20 cellular contexts compared by ENCODE assay signal in the genomic region with DNA sequence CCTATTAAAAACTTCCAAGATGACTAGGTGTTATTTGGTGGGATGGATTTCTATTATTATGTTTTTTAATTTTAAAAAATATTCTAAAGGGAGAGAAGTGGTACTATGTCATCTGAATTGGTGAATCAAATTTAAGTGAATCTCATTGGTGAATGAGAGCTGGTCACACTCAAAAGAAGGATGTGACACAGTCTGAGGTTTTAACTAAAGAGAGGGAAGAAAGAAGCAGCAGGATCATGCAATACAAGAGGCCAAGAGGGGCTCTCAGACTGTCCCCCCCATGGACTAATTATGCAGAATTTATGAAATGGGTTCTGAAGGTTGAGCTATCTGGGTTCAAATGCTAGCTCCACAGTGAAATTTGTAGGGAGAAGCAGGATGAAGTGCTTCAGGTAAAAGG. TPM values are rescaled to one million over a fixed set of nuclear protein-coding genes. Genes with fewer than 3 reads are reported as not detected.
A peak's percentile ranks its signal among the peaks of the same experiment; 100 is the strongest.
DNase-seq lines count a peak whose midpoint lies in the region; ATAC-seq and TF ChIP-seq lines count a peak whose summit lies in the region.
"Had no signal": no experiment of that assay in that cellular context is flagged by ENCODE, and none has a peak within 500 bp of the region (broad histone marks: within the 10 kb centered on the region; RNA-seq: fewer than 3 reads in every experiment).

No MANE protein-coding gene starts in this region.

- no peak for TF ChIP-seq POLR2A in gastrocnemius medialis (IDR thresholded peaks at IDR 0.05)

- peaks cover 22% of the 10 kb centered on the region for H3K4me1 Mint-ChIP-seq in type B pancreatic cell (ENCODE audit: unreplicated experiment)

- peaks cover under 1% of the 10 kb centered on the region for H3K9me3 Mint-ChIP-seq in type B pancreatic cell
- H3K9me3 Mint-ChIP-seq: activated CD4-positive, alpha-beta memory T cell treated with anti-CD3 and anti-CD28 coated beads for 36 hours; activated naive CD8-positive, alpha-beta T cell treated with anti-CD3 and anti-CD28 coated beads, Interleukin-2, amount 50 U/mL, for 24 hours; CD4-positive, alpha-beta T cell had no signal

- peaks cover 18% of the 10 kb centered on the region for H3K79me2 ChIP-seq in OCI-LY1 (ENCODE audit: insufficient read depth, low read length)

- peak overlapping the region; percentile 0; the same call in 1 of the 2 replicates for H3K9ac ChIP-seq in OCI-LY1 (ENCODE audit: low read length)

- no peaks in the 10 kb centered on the region for H4K20me1 ChIP-seq in OCI-LY1 (ENCODE audit: insufficient read depth, low read length)

- H3K4me3 ChIP-seq in OCI-LY1 (ENCODE audit: low read depth, low read length, poor library complexity, severe bottlenecking) (no peak overlapping the region), gastrocnemius medialis (no peak overlapping the region)
- H3K4me3 ChIP-seq: HAP-1, SK-N-MC had no signal

- no peak overlapping the region for H3K4me3 Mint-ChIP-seq in type B pancreatic cell
- H3K4me3 Mint-ChIP-seq: activated CD4-positive, alpha-beta memory T cell treated with anti-CD3 and anti-CD28 coated beads for 36 hours; activated naive CD8-positive, alpha-beta T cell treated with anti-CD3 and anti-CD28 coated beads, Interleukin-2, amount 50 U/mL, for 24 hours; activated T-cell treated with anti-CD3 and anti-CD28 coated beads, Interleukin-2, amount 50 U/mL, for 72 hours; CD4-positive, alpha-beta T cell had no signal

- peak overlapping the region; percentile 44 for H3K4me2 ChIP-seq in OCI-LY1 (ENCODE audit: low read length)

- H3K9me3 ChIP-seq in OCI-LY1 (ENCODE audit: low read length) (no peaks in the 10 kb centered on the region), gastrocnemius medialis (no peaks in the 10 kb centered on the region)
- H3K9me3 ChIP-seq: HAP-1 had no signal

- H3K9me2 ChIP-seq in OCI-LY1 (ENCODE audit: low read depth, low read length): no peaks in the 10 kb centered on the region

- H3F3A ChIP-seq in OCI-LY1 (ENCODE audit: insufficient read depth, low read length): peaks cover 15% of the 10 kb centered on the region; the same call in 1 of the 2 replicates

- H3K27me3 ChIP-seq in OCI-LY1 (ENCODE audit: insufficient read depth, low read length): no peaks in the 10 kb centered on the region
- H3K27me3 ChIP-seq in gastrocnemius medialis: no peaks in the 10 kb centered on the region

- H3K4me1 ChIP-seq in OCI-LY1 (ENCODE audit: insufficient read depth, low read length, severe bottlenecking) (peaks cover 51% of the 10 kb centered on the region), gastrocnemius medialis (no peaks in the 10 kb centered on the region)
- H3K4me1 ChIP-seq: HAP-1 had no signal

- TF ChIP-seq CTCF in OCI-LY1 (IDR thresholded peaks at IDR 0.05; ENCODE audit: low read length) (no peak), type B pancreatic cell (conservative IDR thresholded peaks at IDR 0.05) (no peak), gastrocnemius medialis (IDR thresholded peaks at IDR 0.05 in 4 of 5, conservative IDR thresholded peaks at IDR 0.05 in 1 of 5) (no peak)

- H3K27ac Mint-ChIP-seq in type B pancreatic cell: peak overlapping the region; percentile 1
- H3K27ac Mint-ChIP-seq: activated CD4-positive, alpha-beta memory T cell treated with anti-CD3 and anti-CD28 coated beads for 36 hours; activated T-cell treated with anti-CD3 and anti-CD28 coated beads, Interleukin-2, amount 50 U/mL, for 72 hours; CD4-positive, alpha-beta T cell had no signal

- H3K27ac ChIP-seq in OCI-LY1 (ENCODE audit: low read depth, low read length, poor library complexity, severe bottlenecking) (peak overlapping the region; percentile 84), gastrocnemius medialis (no peak overlapping the region)
- H3K27ac ChIP-seq: SK-N-MC had no signal

- peaks cover 22% of the 10 kb centered on the region for H3K36me3 ChIP-seq in OCI-LY1 (ENCODE audit: insufficient read depth, low read length)
- no peaks in the 10 kb centered on the region for H3K36me3 ChIP-seq in gastrocnemius medialis
- H3K36me3 ChIP-seq: HAP-1 had no signal

- peaks cover 4% of the 10 kb centered on the region for H3K36me3 Mint-ChIP-seq in type B pancreatic cell
- H3K36me3 Mint-ChIP-seq: activated CD4-positive, alpha-beta memory T cell treated with anti-CD3 and anti-CD28 coated beads for 36 hours had no signal

- H3K27me3 Mint-ChIP-seq in type B pancreatic cell: no peaks in the 10 kb centered on the region
- H3K27me3 Mint-ChIP-seq: activated CD4-positive, alpha-beta memory T cell treated with anti-CD3 and anti-CD28 coated beads for 36 hours; activated naive CD8-positive, alpha-beta T cell treated with anti-CD3 and anti-CD28 coated beads, Interleukin-2, amount 50 U/mL, for 24 hours; CD4-positive, alpha-beta T cell had no signal

- in situ Hi-C loops in gastrocnemius medialis (cut with MboI; ENCODE audit: low sequenced_read_pairs in 4 of 4): no loop called here

- DNase-seq in NOMO-1 treated with DMSO at 0.1 percent for 48 hours (lab: John Stamatoyannopoulos, UW; ENCODE audit: unreplicated experiment): peak; percentile 41
- DNase-seq in NOMO-1 treated with dmso at 0.1 percent for 144 hours (lab: John Stamatoyannopoulos, UW; ENCODE audit: unreplicated experiment): no peak
- DNase-seq in kidney tubule cell (ENCODE audit: low spot score): peak; percentile 35
- DNase-seq in type B pancreatic cell (ENCODE audit: extremely low spot score, unreplicated experiment): no peak
- no peak for DNase-seq in gastrocnemius medialis
- no peak for DNase-seq in activated CD4-positive, alpha-beta T cell treated with anti-CD3 and anti-CD28 coated beads for 1 hour
- DNase-seq: activated CD4-positive, alpha-beta memory T cell treated with anti-CD3 and anti-CD28 coated beads for 36 hours; activated naive CD8-positive, alpha-beta T cell treated with anti-CD3 and anti-CD28 coated beads, Interleukin-2, amount 50 U/mL, for 24 hours; activated T-cell treated with anti-CD3 and anti-CD28 coated beads, Interleukin-2, amount 50 U/mL, for 72 hours; caudate nucleus; CD4-positive, alpha-beta T cell; NCI-H1436; NCI-H345; right cardiac atrium had no signal

- ATAC-seq in HG03439 (IDR thresholded peaks at IDR 0.05; ENCODE audit: unreplicated experiment) (no peak), gastrocnemius medialis (no peak)
- ATAC-seq: activated naive CD8-positive, alpha-beta T cell treated with anti-CD3 and anti-CD28 coated beads, Interleukin-2, amount 50 U/mL, for 24 hours; activated T-cell treated with anti-CD3 and anti-CD28 coated beads, Interleukin-2, amount 50 U/mL, for 72 hours; PC-3; right cardiac atrium had no signal

- intact Hi-C loops in gastrocnemius medialis (cut with DNase I; ENCODE audit: low total_unique reads): no loop called here

- H2AFZ ChIP-seq in OCI-LY1 (ENCODE audit: low read length): no peak overlapping the region

RNA-seq across cellular contexts. Expression of gene MACC1, which starts 16.2 kb away (rescaled TPM):
- total RNA-seq in type B pancreatic cell (ENCODE audit: low replicate concordance) (14.8 and 27.8 TPM in 2 replicates), gastrocnemius medialis (not detected)
- total RNA-seq: A172 had no signal

Comparison
In these comparisons a context has a peak if more than half of its experiments do, and no peak if none do; other contexts are left out.
1. DNase-seq: peak in NOMO-1 treated with DMSO at 0.1 percent for 48 hours (single experiment) and kidney tubule cell (single experiment); none in NOMO-1 treated with dmso at 0.1 percent for 144 hours (single experiment), type B pancreatic cell (single experiment), gastrocnemius medialis (0 of 2) and activated CD4-positive, alpha-beta T cell treated with anti-CD3 and anti-CD28 coated beads for 1 hour (single experiment).
2. RNA of gene MACC1, which starts 16.2 kb away (total RNA-seq): 14.8 to 27.8 TPM in type B pancreatic cell; not detected in gastrocnemius medialis; every median in the first group is over 10 times any median in the second.